ENCODE assay signal across 8 cellular contexts in genomic region chr15:74995779-74996765, GRCh38. TPM values are rescaled to one million over a fixed set of nuclear protein-coding genes. Genes with fewer than 3 reads are reported as not detected.
DNase-seq lines count a peak whose midpoint lies in the region; ATAC-seq and TF ChIP-seq lines count a peak whose summit lies in the region.

No MANE protein-coding gene starts in this region.

- TF ChIP-seq POLR2A in ovary (IDR thresholded peaks at IDR 0.05), result no peak

- TF ChIP-seq CTCF in A673 (conservative IDR thresholded peaks at IDR 0.05; ENCODE audit: low read depth, low read length) (no peak), HFF-Myc (IDR thresholded peaks at IDR 0.05; ENCODE audit: low read depth, low read length, missing control alignments) (no peak), fibroblast of mammary gland (conservative IDR thresholded peaks at IDR 0.05; ENCODE audit: control insufficient read depth, insufficient read depth, low read depth, low read length) (no peak), ovary (IDR thresholded peaks at IDR 0.05) (no peak)

- peak overlapping the region; percentile 66 to 85 (median 78) for H3K4me3 Mint-ChIP-seq in T-cell

- H3K27ac ChIP-seq in A673 (ENCODE audit: low read depth, low read length, poor library complexity, severe bottlenecking) (no peak overlapping the region), ovary (no peak overlapping the region)

- no peak for DNase-seq in A673 (ENCODE audit: low spot score)
- DNase-seq in HFF-Myc (ENCODE audit: extremely low read depth, low read depth), result no peak
- peak in 2 of 34 experiments; percentile 3 to 13 for DNase-seq in T-cell
- DNase-seq in fibroblast of mammary gland (ENCODE audit: low read depth), result no peak
- DNase-seq in ovary, result peak; percentile 32 to 63 (median 46)
- no peak for DNase-seq in hippocampal formation (lab: John Stamatoyannopoulos, UW)

- POLR2A ChIA-PET in A673 (lab: Charles Lee; ENCODE audit: low non-redundant PET) (interaction anchor here (0.6 kb wide), 1 partner anchor 37 kb away, joined by 10 read pairs; no protein-coding TSS in a partner anchor), T-cell (lab: Charles Lee) (no interaction called here)

- WGBS in ovary, 3 donors, result 5 to 8% (median 7%) methylated on average over 38 to 42 of the region's 42 CpGs

- H3K4me3 ChIP-seq in A673 (ENCODE audit: low read depth, low read length, poor library complexity, severe bottlenecking), result peak overlapping the region; percentile 60
- peak overlapping the region; percentile 60 for H3K4me3 ChIP-seq in HFF-Myc (replicated peaks; ENCODE audit: low read depth, low read length)
- H3K4me3 ChIP-seq in fibroblast of mammary gland (ENCODE audit: control insufficient read depth, low read depth, low read length), result peak overlapping the region; percentile 55
- peak overlapping the region; percentile 48 for H3K4me3 ChIP-seq in ovary

- H3K4me1 ChIP-seq in A673 (ENCODE audit: insufficient read depth, low read length, poor library complexity, severe bottlenecking) (peaks cover 5% of the 10 kb centered on the region), ovary (ENCODE audit: insufficient read depth) (peaks cover 8% of the 10 kb centered on the region)

- intact Hi-C loops in A673 (cut with micrococcal nuclease; ENCODE audit: unreplicated experiment) (no loop called here), ovary (cut with DNase I) (loop anchor here in 1 of 4 donors (10.0 kb wide), 1 partner anchor 221 kb away; no protein-coding TSS in a partner anchor)

- no peak for TF ChIP-seq EP300 in ovary (IDR thresholded peaks at IDR 0.05)

- H3K27me3 ChIP-seq in A673 (replicated peaks; ENCODE audit: insufficient read depth, low read depth, low read length, poor library complexity) (peaks cover 11% of the 10 kb centered on the region), ovary (no peaks in the 10 kb centered on the region)

- CTCF ChIA-PET in A673 (lab: Charles Lee) (no interaction called here), T-cell (lab: Charles Lee) (interaction anchor here (0.5 to 1.5 kb wide), 7 partner anchors 19 to 361 kb away, joined by 3 to 6 read pairs (median 3); partner anchors contain the start of genes CPLX3 (in 1 of the 2) and PPCDC (in 1 of the 2))

- H3K36me3 ChIP-seq in A673 (ENCODE audit: insufficient read depth, low read length, poor library complexity, severe bottlenecking), result no peaks in the 10 kb centered on the region
- no peaks in the 10 kb centered on the region for H3K36me3 ChIP-seq in ovary

- no peaks in the 10 kb centered on the region for H3K9me3 ChIP-seq in A673 (ENCODE audit: low read depth, low read length, poor library complexity, severe bottlenecking)
- H3K9me3 ChIP-seq in ovary, result no peaks in the 10 kb centered on the region

- peaks cover 31 to 34% of the 10 kb centered on the region in 2 donors for H3K27me3 Mint-ChIP-seq in T-cell

- no peaks in the 10 kb centered on the region for H3K9me3 Mint-ChIP-seq in T-cell

- no peak overlapping the region for H3K27ac Mint-ChIP-seq in T-cell

- no TSS peak for BruUV-seq in A673 (replicated peaks; lab: Mats Ljungman, UMichigan)

- H3K36me3 Mint-ChIP-seq in T-cell, result no peaks in the 10 kb centered on the region

- H3K4me1 Mint-ChIP-seq in T-cell, result peaks cover 10 to 18% (median 16%) of the 10 kb centered on the region in 3 donors

- ATAC-seq in T-cell (replicated peaks in 1 of 4) (no peak), HG02870 (IDR thresholded peaks at IDR 0.05; ENCODE audit: unreplicated experiment) (no peak), HG03432 (IDR thresholded peaks at IDR 0.05; ENCODE audit: unreplicated experiment) (no peak)

RNA-seq across cellular contexts. Expression of gene SCAMP5, which starts 0.7 kb away (rescaled TPM):
- total RNA-seq in A673 (2021) (3.8 and 5.8 TPM in 2 replicates), T-cell (1 to 10 TPM in 1 of 5 donors, under 1 TPM in 4; 0.26 to 8.2 (median 0.51) TPM), ovary (10 to 100 TPM in 1 of 7 donors, 1 to 10 TPM in 6; 2.6 to 10.1 (median 5.7) TPM)
- 10 to 100 TPM in 1 of 2 donors, 1 to 10 TPM in 1; 4.6 to 17.8 TPM for polyA plus RNA-seq in ovary

RNA-seq across cellular contexts. Expression of gene PPCDC, which starts 27.3 kb away (rescaled TPM):
- total RNA-seq in A673 (2021), result 13.3 and 18.9 TPM in 2 replicates
- 10 to 100 TPM in 4 of 5 donors, 1 to 10 TPM in 1; 9.3 to 14.3 (median 11.8) TPM for total RNA-seq in T-cell
- total RNA-seq in ovary, result 10 to 100 TPM in 3 of 7 donors, 1 to 10 TPM in 4; 7.9 to 20.6 (median 9.7) TPM
- 10 to 100 TPM in 1 of 2 donors, 1 to 10 TPM in 1; 4.0 to 13.4 TPM for polyA plus RNA-seq in ovary

RNA-seq across cellular contexts. Expression of gene RPP25, which starts 39.5 kb away (rescaled TPM):
- total RNA-seq in A673 (2021), result 20.6 and 22.5 TPM in 2 replicates
- total RNA-seq in T-cell, result 1 to 10 TPM in 3 of 5 donors, under 1 TPM in 2; 0.79 to 4.2 (median 2.8) TPM
- total RNA-seq in ovary, result 10 to 100 TPM; 13.6 to 41.2 (median 28.6) TPM
- polyA plus RNA-seq in ovary, result 10 to 100 TPM; 16.0 to 17.3 TPM

RNA-seq across cellular contexts. Expression of gene COX5A, which starts 58.2 kb away (rescaled TPM):
- total RNA-seq in A673 (2021) (354 and 357 TPM in 2 replicates), T-cell (10 to 100 TPM; 58.5 to 83.1 (median 76.7) TPM), ovary (10 to 100 TPM; 24.8 to 91.3 (median 73.9) TPM)
- polyA plus RNA-seq in ovary, result 100 to 1,000 TPM in 1 of 2 donors, 10 to 100 TPM in 1; 86.2 to 158 TPM

Comparison
In these comparisons a context has a peak if more than half of its experiments do, and no peak if none do; other contexts are left out.
1. DNase-seq: peak in ovary (5 of 5); none in A673 (single experiment), HFF-Myc (single experiment), fibroblast of mammary gland (single experiment) and hippocampal formation (0 of 2).
2. Peak in every context shown above with its lines, with median percentiles within 50 percentile points of each other: H3K4me3 ChIP-seq.